8 cellular contexts compared by ENCODE assay signal in the genomic region with DNA sequence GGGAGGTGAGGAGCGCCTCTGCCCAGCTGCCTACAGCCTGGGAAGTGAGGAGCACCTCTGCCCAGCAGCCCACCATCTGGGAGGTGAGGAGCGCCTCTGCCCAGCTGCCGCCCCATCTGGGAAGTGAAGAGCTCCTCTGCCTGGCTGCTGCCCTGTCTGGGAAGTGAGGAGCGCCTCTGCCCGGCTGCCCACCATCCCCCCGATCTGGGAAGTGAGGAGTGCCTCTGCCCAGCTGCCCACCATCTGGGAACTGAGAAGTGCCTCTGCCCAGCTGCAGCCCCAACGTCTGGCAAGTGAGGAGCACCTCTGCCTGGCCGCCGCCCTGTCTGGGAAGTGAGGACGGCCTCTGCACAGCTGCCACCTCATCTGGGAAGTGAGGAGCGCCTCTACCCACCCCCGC.
"Had no signal": no experiment of that assay in that cellular context is flagged by ENCODE, and none has a peak within 500 bp of the region (broad histone marks: within the 10 kb centered on the region; RNA-seq: fewer than 3 reads in every experiment).

No MANE protein-coding gene starts in this region.

- DNase-seq: GDM1, GF-D8 had no signal

- ATAC-seq: GM12878 had no signal

- FAIRE-seq: G401.6, GM12878, GM12891, GM12892, GM18507, GM19239 had no signal

- H3K4me3 ChIP-seq: GM12878 had no signal
